Comparison of ENCODE assay signal across 19 cellular contexts in genomic region chr22:40300884-40301672, GRCh38. TPM values are rescaled to one million over a fixed set of nuclear protein-coding genes. Genes with fewer than 3 reads are reported as not detected.
DNase-seq lines count a peak whose midpoint lies in the region; ATAC-seq and TF ChIP-seq lines count a peak whose summit lies in the region.
"Had no signal": no experiment of that assay in that cellular context is flagged by ENCODE, and none has a peak within 500 bp of the region (broad histone marks: within the 10 kb centered on the region; RNA-seq: fewer than 3 reads in every experiment).

No MANE protein-coding gene starts in this region.

- peaks cover 20% of the 10 kb centered on the region for H3K36me3 Mint-ChIP-seq in activated CD4-positive, alpha-beta memory T cell treated with anti-CD3 and anti-CD28 coated beads for 36 hours
- H3K36me3 Mint-ChIP-seq in activated CD4-positive, alpha-beta memory T cell treated with anti-CD3 and anti-CD28 coated beads, Interleukin-2, amount 10 ng/mL, durations not matched to agents 7 days and 5 days (ENCODE audit: low read depth): peaks cover 41% of the 10 kb centered on the region

- H3K27ac ChIP-seq in thyroid gland: no peak overlapping the region
- H3K27ac ChIP-seq: epithelial cell of prostate had no signal

- 90 to 95% methylated on average over 7 to 11 of the region's 11 CpGs for WGBS in thyroid gland, 2 donors

- H3K9me3 ChIP-seq in thyroid gland: no peaks in the 10 kb centered on the region
- H3K9me3 ChIP-seq: Caco-2 had no signal

- H3K27ac Mint-ChIP-seq in activated CD4-positive, alpha-beta memory T cell treated with anti-CD3 and anti-CD28 coated beads for 36 hours: peak overlapping the region; percentile 13
- H3K27ac Mint-ChIP-seq in activated CD4-positive, alpha-beta memory T cell treated with anti-CD3 and anti-CD28 coated beads, Interleukin-2, amount 10 ng/mL, durations not matched to agents 7 days and 5 days: no peak overlapping the region
- H3K27ac Mint-ChIP-seq: type B pancreatic cell had no signal

- H3K4me1 ChIP-seq in thyroid gland: no peaks in the 10 kb centered on the region
- H3K4me1 ChIP-seq: Caco-2 had no signal

- no peak for TF ChIP-seq CTCF in thyroid gland (IDR thresholded peaks at IDR 0.05)

- CTCF ChIA-PET in activated CD4-positive, alpha-beta memory T cell treated with anti-CD3 and anti-CD28 coated beads for 36 hours (lab: Charles Lee): interaction anchor here (0.5 kb wide), 1 partner anchor 113 kb away, joined by 3 read pairs; no protein-coding TSS in a partner anchor
- CTCF ChIA-PET in activated CD4-positive, alpha-beta memory T cell treated with anti-CD3 and anti-CD28 coated beads, Interleukin-2, amount 10 ng/mL, durations not matched to agents 7 days and 5 days (lab: Charles Lee): interaction anchor here (1.0 kb wide), 1 partner anchor 47 kb away, joined by 4 read pairs; no protein-coding TSS in a partner anchor

- no peak for DNase-seq in activated CD4-positive, alpha-beta memory T cell treated with anti-CD3 and anti-CD28 coated beads for 36 hours
- no peak for DNase-seq in activated CD4-positive, alpha-beta memory T cell treated with anti-CD3 and anti-CD28 coated beads, Interleukin-2, amount 10 ng/mL, durations not matched to agents 7 days and 5 days
- DNase-seq in middle frontal gyrus (ENCODE audit: extremely low spot score, low spot score): peak; percentile 43
- DNase-seq in thyroid gland: no peak
- no peak for DNase-seq in left lobe of liver (ENCODE audit: low spot score)
- DNase-seq: activated CD4-positive, alpha-beta T cell treated with anti-CD3 and anti-CD28 coated beads for 1 hour; activated gamma-delta T cell; Caco-2; caudate nucleus; islet precursor cell; NCI-H1048; NCI-H226; T-helper 1 cell had no signal

- no peak for TF ChIP-seq POLR2A in thyroid gland (IDR thresholded peaks at IDR 0.05)

- no peaks in the 10 kb centered on the region for H3K27me3 Mint-ChIP-seq in activated CD4-positive, alpha-beta memory T cell treated with anti-CD3 and anti-CD28 coated beads for 36 hours
- no peaks in the 10 kb centered on the region for H3K27me3 Mint-ChIP-seq in activated CD4-positive, alpha-beta memory T cell treated with anti-CD3 and anti-CD28 coated beads, Interleukin-2, amount 10 ng/mL, durations not matched to agents 7 days and 5 days
- H3K27me3 Mint-ChIP-seq: type B pancreatic cell had no signal

- no peak overlapping the region for H3K4me3 Mint-ChIP-seq in activated CD4-positive, alpha-beta memory T cell treated with anti-CD3 and anti-CD28 coated beads for 36 hours
- no peak overlapping the region for H3K4me3 Mint-ChIP-seq in activated CD4-positive, alpha-beta memory T cell treated with anti-CD3 and anti-CD28 coated beads, Interleukin-2, amount 10 ng/mL, durations not matched to agents 7 days and 5 days
- H3K4me3 Mint-ChIP-seq: type B pancreatic cell had no signal

- peaks cover 15 to 22% of the 10 kb centered on the region in 2 donors for H3K36me3 ChIP-seq in thyroid gland

- POLR2A ChIA-PET in activated CD4-positive, alpha-beta memory T cell treated with anti-CD3 and anti-CD28 coated beads for 36 hours (lab: Charles Lee): no interaction called here
- POLR2A ChIA-PET in activated CD4-positive, alpha-beta memory T cell treated with anti-CD3 and anti-CD28 coated beads, Interleukin-2, amount 10 ng/mL, durations not matched to agents 7 days and 5 days (lab: Charles Lee): interaction anchor here (1.0 to 1.5 kb wide), 4 partner anchors 11 to 257 kb away, joined by 3 to 5 read pairs (median 4); partner anchors contain the start of gene TNRC6B

- ATAC-seq in GM21423 (IDR thresholded peaks at IDR 0.05; ENCODE audit: unreplicated experiment) (peak; percentile 89), HG03108 (IDR thresholded peaks at IDR 0.05; ENCODE audit: unreplicated experiment) (peak; percentile 87), HG03045 (IDR thresholded peaks at IDR 0.05; ENCODE audit: unreplicated experiment) (no peak), left lobe of liver (no peak)
- ATAC-seq: Panc1 had no signal

- H3K9me3 Mint-ChIP-seq in activated CD4-positive, alpha-beta memory T cell treated with anti-CD3 and anti-CD28 coated beads for 36 hours: no peaks in the 10 kb centered on the region
- H3K9me3 Mint-ChIP-seq in activated CD4-positive, alpha-beta memory T cell treated with anti-CD3 and anti-CD28 coated beads, Interleukin-2, amount 10 ng/mL, durations not matched to agents 7 days and 5 days: no peaks in the 10 kb centered on the region
- H3K9me3 Mint-ChIP-seq: type B pancreatic cell had no signal

- intact Hi-C loops in activated CD4-positive, alpha-beta memory T cell treated with anti-CD3 and anti-CD28 coated beads for 36 hours (cut with micrococcal nuclease): no loop called here
- intact Hi-C loops in thyroid gland (cut with DNase I): no loop called here

- H3K4me1 Mint-ChIP-seq in activated CD4-positive, alpha-beta memory T cell treated with anti-CD3 and anti-CD28 coated beads for 36 hours (ENCODE audit: low read depth): peaks cover 16% of the 10 kb centered on the region
- H3K4me1 Mint-ChIP-seq in activated CD4-positive, alpha-beta memory T cell treated with anti-CD3 and anti-CD28 coated beads, Interleukin-2, amount 10 ng/mL, durations not matched to agents 7 days and 5 days: peaks cover 18% of the 10 kb centered on the region

- H3K4me3 ChIP-seq in thyroid gland (replicated peaks in 1 of 3): no peak overlapping the region

- H3K27me3 ChIP-seq in thyroid gland: no peaks in the 10 kb centered on the region

RNA-seq across cellular contexts. Expression of gene ADSL, which starts 45.2 kb away (rescaled TPM):
- 100 to 1,000 TPM; 143 to 146 TPM for total RNA-seq in activated CD4-positive, alpha-beta memory T cell treated with anti-CD3 and anti-CD28 coated beads for 36 hours
- 100 to 1,000 TPM in 1 of 2 experiments, 10 to 100 TPM in 1; 95.0 to 105 TPM for total RNA-seq in activated CD4-positive, alpha-beta memory T cell treated with anti-CD3 and anti-CD28 coated beads, Interleukin-2, amount 10 ng/mL, durations not matched to agents 7 days and 5 days
- total RNA-seq in thyroid gland (10 to 100 TPM; 49.0 to 69.4 (median 60.1) TPM), left lobe of liver (19.0 TPM)

Comparison
In these comparisons a context has a peak if more than half of its experiments do, and no peak if none do; other contexts are left out.
1. ATAC-seq: peak in GM21423 (single experiment) and HG03108 (single experiment); none in HG03045 (single experiment) and left lobe of liver (single experiment).